20 cellular contexts compared by ENCODE assay signal in genomic region chr18:23388357-23388756, GRCh38.
"Had no signal": no experiment of that assay in that cellular context is flagged by ENCODE, and none has a peak within 500 bp of the region (broad histone marks: within the 10 kb centered on the region; RNA-seq: fewer than 3 reads in every experiment).

No MANE protein-coding gene starts in this region.

- H3K9ac ChIP-seq: KMS-11, SK-N-SH had no signal

- H3K9me3 ChIP-seq: SK-N-SH had no signal

- DNase-seq: Kasumi-1, MM.1S, NCI-H1092 treated with DMSO at 0.1 percent for 48 hours, NCI-H1417, NCI-H1436 treated with DMSO at 0.1 percent for 48 hours, NCI-H1694, NCI-H1930, NCI-H2081, NCI-H2107, NCI-H2227 treated with DMSO at 0.1 percent for 48 hours, NCI-H524 treated with DMSO at 0.1 percent for 48 hours, NCI-H69, NCI-H774, PC-3, SHP77, SK-N-SH had no signal

- H3K27ac ChIP-seq: KMS-11, RWPE1 had no signal

- H3K9me3 Mint-ChIP-seq: IgD-negative memory B cell had no signal

- H3K4me3 ChIP-seq: K562 had no signal

- FAIRE-seq: K562 had no signal

- H3K27me3 Mint-ChIP-seq: IgD-negative memory B cell had no signal

- H3K27ac Mint-ChIP-seq: IgD-negative memory B cell had no signal
